Comparison of ENCODE assay signal across 1 cellular context in the genomic region with DNA sequence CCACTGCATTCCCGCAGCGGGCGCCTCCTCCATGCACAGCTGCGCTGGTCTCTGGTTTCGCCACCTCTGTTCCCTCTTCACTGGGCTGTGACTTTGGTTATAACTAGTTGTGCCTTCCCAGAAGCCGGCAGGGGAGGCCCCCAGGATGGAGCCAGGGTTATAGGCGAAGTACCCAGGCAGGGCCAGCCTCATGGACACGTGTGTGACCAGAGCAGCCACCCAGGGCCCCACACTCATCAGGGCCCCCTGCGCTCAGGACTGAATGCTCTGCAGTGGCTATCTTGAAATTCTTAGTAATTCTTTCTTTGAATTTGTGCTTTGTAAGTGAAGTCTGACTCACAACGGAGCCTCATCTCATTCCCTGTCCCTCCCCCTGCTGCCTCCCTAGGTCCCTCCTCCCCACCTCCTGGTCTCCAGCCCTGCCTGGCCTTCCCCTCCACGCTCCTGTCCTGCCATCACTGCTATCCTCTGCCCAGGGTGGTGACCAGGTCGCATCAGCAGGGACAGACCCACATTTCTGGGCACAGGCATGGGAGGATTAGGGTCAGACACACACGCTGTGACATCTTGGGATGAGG.
A peak's percentile ranks its signal among the peaks of the same experiment; 100 is the strongest.
TF ChIP-seq lines count a peak whose summit lies in the region.

No MANE protein-coding gene starts in this region.

TF ChIP-seq in K562, 482 proteins besides CTCF, POLR2A, EP300 and RAD21 (continues in another document):
- peak; percentile 7; the same call in 1 of the 2 replicates for TF ChIP-seq EP400 (IDR thresholded peaks at IDR 0.05)
- no peak for TF ChIP-seq HOXB6 (CRISPR knock-in tag; IDR thresholded peaks at IDR 0.05; ENCODE audit: borderline replicate concordance)
- TF ChIP-seq POLR2G (IDR thresholded peaks at IDR 0.05; ENCODE audit: low read depth, low read length): peak; percentile 60
- TF ChIP-seq PHF8 (IDR thresholded peaks at IDR 0.05; ENCODE audit: borderline replicate concordance, low read length): peak; percentile 32; the same call in 1 of the 2 replicates
- TF ChIP-seq, protein P1, sequence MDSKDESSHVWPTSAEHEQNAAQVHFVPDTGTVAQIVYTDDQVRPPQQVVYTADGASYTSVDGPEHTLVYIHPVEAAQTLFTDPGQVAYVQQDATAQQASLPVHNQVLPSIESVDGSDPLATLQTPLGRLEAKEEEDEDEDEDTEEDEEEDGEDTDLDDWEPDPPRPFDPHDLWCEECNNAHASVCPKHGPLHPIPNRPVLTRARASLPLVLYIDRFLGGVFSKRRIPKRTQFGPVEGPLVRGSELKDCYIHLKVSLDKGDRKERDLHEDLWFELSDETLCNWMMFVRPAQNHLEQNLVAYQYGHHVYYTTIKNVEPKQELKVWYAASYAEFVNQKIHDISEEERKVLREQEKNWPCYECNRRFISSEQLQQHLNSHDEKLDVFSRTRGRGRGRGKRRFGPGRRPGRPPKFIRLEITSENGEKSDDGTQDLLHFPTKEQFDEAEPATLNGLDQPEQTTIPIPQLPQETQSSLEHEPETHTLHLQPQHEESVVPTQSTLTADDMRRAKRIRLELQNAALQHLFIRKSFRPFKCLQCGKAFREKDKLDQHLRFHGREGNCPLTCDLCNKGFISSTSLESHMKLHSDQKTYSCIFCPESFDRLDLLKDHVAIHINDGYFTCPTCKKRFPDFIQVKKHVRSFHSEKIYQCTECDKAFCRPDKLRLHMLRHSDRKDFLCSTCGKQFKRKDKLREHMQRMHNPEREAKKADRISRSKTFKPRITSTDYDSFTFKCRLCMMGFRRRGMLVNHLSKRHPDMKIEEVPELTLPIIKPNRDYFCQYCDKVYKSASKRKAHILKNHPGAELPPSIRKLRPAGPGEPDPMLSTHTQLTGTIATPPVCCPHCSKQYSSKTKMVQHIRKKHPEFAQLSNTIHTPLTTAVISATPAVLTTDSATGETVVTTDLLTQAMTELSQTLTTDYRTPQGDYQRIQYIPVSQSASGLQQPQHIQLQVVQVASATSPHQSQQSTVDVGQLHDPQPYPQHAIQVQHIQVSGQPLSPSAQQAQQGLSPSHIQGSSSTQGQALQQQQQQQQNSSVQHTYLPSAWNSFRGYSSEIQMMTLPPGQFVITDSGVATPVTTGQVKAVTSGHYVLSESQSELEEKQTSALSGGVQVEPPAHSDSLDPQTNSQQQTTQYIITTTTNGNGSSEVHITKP (IDR thresholded peaks at IDR 0.05; ENCODE audit: partially characterized antibody): no peak
- TF ChIP-seq NRF1 (conservative IDR thresholded peaks at IDR 0.05 in 1 of 2, IDR thresholded peaks at IDR 0.05 in 1 of 2): peak in 1 of 2 experiments; percentile 31; a peak in 1 of 4 replicates
- TF ChIP-seq CBFA2T2 (conservative IDR thresholded peaks at IDR 0.05): no peak; the same call in 1 of the 2 replicates
- TF ChIP-seq MTA3 (IDR thresholded peaks at IDR 0.05; ENCODE audit: borderline replicate concordance): 0 out of 2 replicates have a peak, but pooled peaks have one; percentile 33
- TF ChIP-seq HDAC2 (IDR thresholded peaks at IDR 0.05): 0 out of 2 replicates have a peak, but pooled peaks have one; percentile 39
- TF ChIP-seq HLTF (IDR thresholded peaks at IDR 0.05): no peak
- TF ChIP-seq HDGF (IDR thresholded peaks at IDR 0.05): peak; percentile 70; the same call in 1 of the 2 replicates
- TF ChIP-seq RBFOX2 (IDR thresholded peaks at IDR 0.05; ENCODE audit: low read depth, low read length): peak; percentile 66
- TF ChIP-seq, protein P2, sequence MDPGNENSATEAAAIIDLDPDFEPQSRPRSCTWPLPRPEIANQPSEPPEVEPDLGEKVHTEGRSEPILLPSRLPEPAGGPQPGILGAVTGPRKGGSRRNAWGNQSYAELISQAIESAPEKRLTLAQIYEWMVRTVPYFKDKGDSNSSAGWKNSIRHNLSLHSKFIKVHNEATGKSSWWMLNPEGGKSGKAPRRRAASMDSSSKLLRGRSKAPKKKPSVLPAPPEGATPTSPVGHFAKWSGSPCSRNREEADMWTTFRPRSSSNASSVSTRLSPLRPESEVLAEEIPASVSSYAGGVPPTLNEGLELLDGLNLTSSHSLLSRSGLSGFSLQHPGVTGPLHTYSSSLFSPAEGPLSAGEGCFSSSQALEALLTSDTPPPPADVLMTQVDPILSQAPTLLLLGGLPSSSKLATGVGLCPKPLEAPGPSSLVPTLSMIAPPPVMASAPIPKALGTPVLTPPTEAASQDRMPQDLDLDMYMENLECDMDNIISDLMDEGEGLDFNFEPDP (CRISPR knock-in tag; IDR thresholded peaks at IDR 0.05): 0 out of 2 replicates have a peak, but pooled peaks have one; percentile 72
- peak; percentile 45 for TF ChIP-seq KDM5B (IDR thresholded peaks at IDR 0.05; ENCODE audit: insufficient replicate concordance, low read depth, low read length)
- TF ChIP-seq ZNF134 (CRISPR knock-in tag; conservative IDR thresholded peaks at IDR 0.05): no peak
- TF ChIP-seq, protein P3, sequence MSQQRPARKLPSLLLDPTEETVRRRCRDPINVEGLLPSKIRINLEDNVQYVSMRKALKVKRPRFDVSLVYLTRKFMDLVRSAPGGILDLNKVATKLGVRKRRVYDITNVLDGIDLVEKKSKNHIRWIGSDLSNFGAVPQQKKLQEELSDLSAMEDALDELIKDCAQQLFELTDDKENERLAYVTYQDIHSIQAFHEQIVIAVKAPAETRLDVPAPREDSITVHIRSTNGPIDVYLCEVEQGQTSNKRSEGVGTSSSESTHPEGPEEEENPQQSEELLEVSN (IDR thresholded peaks at IDR 0.05; ENCODE audit: borderline replicate concordance in 1 of 2, extremely low read depth in 1 of 2, insufficient read depth in 1 of 2, insufficient read length in 1 of 2, low read depth in 1 of 2, low read length in 1 of 2, poor library complexity in 1 of 2, severe bottlenecking in 1 of 2): no peak
- TF ChIP-seq, protein P4, sequence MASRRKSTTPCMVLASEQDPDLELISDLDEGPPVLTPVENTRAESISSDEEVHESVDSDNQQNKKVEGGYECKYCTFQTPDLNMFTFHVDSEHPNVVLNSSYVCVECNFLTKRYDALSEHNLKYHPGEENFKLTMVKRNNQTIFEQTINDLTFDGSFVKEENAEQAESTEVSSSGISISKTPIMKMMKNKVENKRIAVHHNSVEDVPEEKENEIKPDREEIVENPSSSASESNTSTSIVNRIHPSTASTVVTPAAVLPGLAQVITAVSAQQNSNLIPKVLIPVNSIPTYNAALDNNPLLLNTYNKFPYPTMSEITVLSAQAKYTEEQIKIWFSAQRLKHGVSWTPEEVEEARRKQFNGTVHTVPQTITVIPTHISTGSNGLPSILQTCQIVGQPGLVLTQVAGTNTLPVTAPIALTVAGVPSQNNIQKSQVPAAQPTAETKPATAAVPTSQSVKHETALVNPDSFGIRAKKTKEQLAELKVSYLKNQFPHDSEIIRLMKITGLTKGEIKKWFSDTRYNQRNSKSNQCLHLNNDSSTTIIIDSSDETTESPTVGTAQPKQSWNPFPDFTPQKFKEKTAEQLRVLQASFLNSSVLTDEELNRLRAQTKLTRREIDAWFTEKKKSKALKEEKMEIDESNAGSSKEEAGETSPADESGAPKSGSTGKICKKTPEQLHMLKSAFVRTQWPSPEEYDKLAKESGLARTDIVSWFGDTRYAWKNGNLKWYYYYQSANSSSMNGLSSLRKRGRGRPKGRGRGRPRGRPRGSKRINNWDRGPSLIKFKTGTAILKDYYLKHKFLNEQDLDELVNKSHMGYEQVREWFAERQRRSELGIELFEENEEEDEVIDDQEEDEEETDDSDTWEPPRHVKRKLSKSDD (conservative IDR thresholded peaks at IDR 0.05; ENCODE audit: low read length): no peak
- TF ChIP-seq PHTF2 (CRISPR knock-in tag; IDR thresholded peaks at IDR 0.05): no peak
- TF ChIP-seq CBFA2T3 (IDR thresholded peaks at IDR 0.05): peak; percentile 55
- no peak for TF ChIP-seq FOXJ3 (CRISPR knock-in tag; IDR thresholded peaks at IDR 0.05)
- TF ChIP-seq ATF1 (CRISPR knock-in tag; IDR thresholded peaks at IDR 0.05): no peak
- no peak for TF ChIP-seq ATF1 (tag; IDR thresholded peaks at IDR 0.05)
- peak; percentile 17 for TF ChIP-seq ZFP36 (IDR thresholded peaks at IDR 0.05; ENCODE audit: low read depth, low read length, partially characterized antibody)
- peak; percentile 41; the same call in 1 of the 2 replicates for TF ChIP-seq CXXC5 (CRISPR knock-in tag; IDR thresholded peaks at IDR 0.05)
- TF ChIP-seq L3MBTL2 (IDR thresholded peaks at IDR 0.05): peak; percentile 39
- TF ChIP-seq ZNF347 (CRISPR knock-in tag; IDR thresholded peaks at IDR 0.05; ENCODE audit: low read depth): no peak
- 0 out of 2 replicates have a peak, but pooled peaks have one; percentile 26 for TF ChIP-seq ELF4 (CRISPR knock-in tag; IDR thresholded peaks at IDR 0.05)
- no peak for TF ChIP-seq ARID2 (IDR thresholded peaks at IDR 0.05)
- TF ChIP-seq MXI1 (IDR thresholded peaks at IDR 0.05; ENCODE audit: low read depth, low read length): no peak
- no peak for TF ChIP-seq FOXK1 (CRISPR knock-in tag; IDR thresholded peaks at IDR 0.05; ENCODE audit: borderline replicate concordance)
- TF ChIP-seq SMARCE1 (IDR thresholded peaks at IDR 0.05): peak; percentile 41; the same call in 1 of the 2 replicates
- peak; percentile 91 for TF ChIP-seq BRD9 (IDR thresholded peaks at IDR 0.05; ENCODE audit: low read depth, partially characterized antibody)
- TF ChIP-seq, protein P5, sequence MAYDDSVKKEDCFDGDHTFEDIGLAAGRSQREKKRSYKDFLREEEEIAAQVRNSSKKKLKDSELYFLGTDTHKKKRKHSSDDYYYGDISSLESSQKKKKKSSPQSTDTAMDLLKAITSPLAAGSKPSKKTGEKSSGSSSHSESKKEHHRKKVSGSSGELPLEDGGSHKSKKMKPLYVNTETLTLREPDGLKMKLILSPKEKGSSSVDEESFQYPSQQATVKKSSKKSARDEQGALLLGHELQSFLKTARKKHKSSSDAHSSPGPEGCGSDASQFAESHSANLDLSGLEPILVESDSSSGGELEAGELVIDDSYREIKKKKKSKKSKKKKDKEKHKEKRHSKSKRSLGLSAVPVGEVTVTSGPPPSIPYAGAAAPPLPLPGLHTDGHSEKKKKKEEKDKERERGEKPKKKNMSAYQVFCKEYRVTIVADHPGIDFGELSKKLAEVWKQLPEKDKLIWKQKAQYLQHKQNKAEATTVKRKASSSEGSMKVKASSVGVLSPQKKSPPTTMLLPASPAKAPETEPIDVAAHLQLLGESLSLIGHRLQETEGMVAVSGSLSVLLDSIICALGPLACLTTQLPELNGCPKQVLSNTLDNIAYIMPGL (CRISPR knock-in tag; IDR thresholded peaks at IDR 0.05): no peak
- TF ChIP-seq PTRF (tag; IDR thresholded peaks at IDR 0.05): no peak
- TF ChIP-seq CBFB (CRISPR knock-in tag; IDR thresholded peaks at IDR 0.05): no peak
- TF ChIP-seq ZNF263 (CRISPR knock-in tag; IDR thresholded peaks at IDR 0.05; ENCODE audit: borderline replicate concordance): peak; percentile 84
- no peak for TF ChIP-seq LEF1 (IDR thresholded peaks at IDR 0.05)
- peak; percentile 60; the same call in 1 of the 2 replicates for TF ChIP-seq ETV5 (CRISPR knock-in tag; IDR thresholded peaks at IDR 0.05; ENCODE audit: low read depth)
- TF ChIP-seq, protein P6, sequence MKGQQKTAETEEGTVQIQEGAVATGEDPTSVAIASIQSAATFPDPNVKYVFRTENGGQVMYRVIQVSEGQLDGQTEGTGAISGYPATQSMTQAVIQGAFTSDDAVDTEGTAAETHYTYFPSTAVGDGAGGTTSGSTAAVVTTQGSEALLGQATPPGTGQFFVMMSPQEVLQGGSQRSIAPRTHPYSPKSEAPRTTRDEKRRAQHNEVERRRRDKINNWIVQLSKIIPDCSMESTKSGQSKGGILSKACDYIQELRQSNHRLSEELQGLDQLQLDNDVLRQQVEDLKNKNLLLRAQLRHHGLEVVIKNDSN (CRISPR knock-in tag; IDR thresholded peaks at IDR 0.05): peak; percentile 28; the same call in 1 of the 2 replicates
- TF ChIP-seq THRAP3 (IDR thresholded peaks at IDR 0.05; ENCODE audit: borderline replicate concordance): no peak
- TF ChIP-seq, protein P7, sequence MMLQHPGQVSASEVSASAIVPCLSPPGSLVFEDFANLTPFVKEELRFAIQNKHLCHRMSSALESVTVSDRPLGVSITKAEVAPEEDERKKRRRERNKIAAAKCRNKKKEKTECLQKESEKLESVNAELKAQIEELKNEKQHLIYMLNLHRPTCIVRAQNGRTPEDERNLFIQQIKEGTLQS (IDR thresholded peaks at IDR 0.05): peak; percentile 30; the same call in 1 of the 2 replicates
- TF ChIP-seq, protein P7 (CRISPR knock-in tag; conservative IDR thresholded peaks at IDR 0.05): no peak
- TF ChIP-seq, protein P8, sequence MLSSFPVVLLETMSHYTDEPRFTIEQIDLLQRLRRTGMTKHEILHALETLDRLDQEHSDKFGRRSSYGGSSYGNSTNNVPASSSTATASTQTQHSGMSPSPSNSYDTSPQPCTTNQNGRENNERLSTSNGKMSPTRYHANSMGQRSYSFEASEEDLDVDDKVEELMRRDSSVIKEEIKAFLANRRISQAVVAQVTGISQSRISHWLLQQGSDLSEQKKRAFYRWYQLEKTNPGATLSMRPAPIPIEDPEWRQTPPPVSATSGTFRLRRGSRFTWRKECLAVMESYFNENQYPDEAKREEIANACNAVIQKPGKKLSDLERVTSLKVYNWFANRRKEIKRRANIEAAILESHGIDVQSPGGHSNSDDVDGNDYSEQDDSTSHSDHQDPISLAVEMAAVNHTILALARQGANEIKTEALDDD (IDR thresholded peaks at IDR 0.05): peak; percentile 78
- peak; percentile 64 for TF ChIP-seq RBBP5 (IDR thresholded peaks at IDR 0.05; ENCODE audit: borderline replicate concordance, insufficient read depth, low read length, poor library complexity, severe bottlenecking)
- peak; percentile 84; the same call in 1 of the 2 replicates for TF ChIP-seq ZNF668 (CRISPR knock-in tag; IDR thresholded peaks at IDR 0.05)
- TF ChIP-seq ZNF408 (CRISPR knock-in tag; IDR thresholded peaks at IDR 0.05; ENCODE audit: low read depth): no peak
- peak; percentile 79 for TF ChIP-seq FOSL1 (tag; conservative IDR thresholded peaks at IDR 0.05)
- no peak for TF ChIP-seq ZNF507 (tag; conservative IDR thresholded peaks at IDR 0.05)
- TF ChIP-seq CTBP1 (IDR thresholded peaks at IDR 0.05; ENCODE audit: borderline replicate concordance): peak; percentile 42; the same call in 1 of the 2 replicates
- no peak for TF ChIP-seq RBM22 (IDR thresholded peaks at IDR 0.05; ENCODE audit: low read depth, low read length, poor library complexity, severe bottlenecking)
- TF ChIP-seq EGR1 (conservative IDR thresholded peaks at IDR 0.05): no peak
- TF ChIP-seq JUN (IDR thresholded peaks at IDR 0.05; ENCODE audit: borderline replicate concordance, low read depth, low read length): 0 out of 2 replicates have a peak, but pooled peaks have one; percentile 11
- TF ChIP-seq JUN (CRISPR knock-in tag; IDR thresholded peaks at IDR 0.05; ENCODE audit: borderline replicate concordance): no peak
